9 cellular contexts compared by ENCODE assay signal in the genomic region with DNA sequence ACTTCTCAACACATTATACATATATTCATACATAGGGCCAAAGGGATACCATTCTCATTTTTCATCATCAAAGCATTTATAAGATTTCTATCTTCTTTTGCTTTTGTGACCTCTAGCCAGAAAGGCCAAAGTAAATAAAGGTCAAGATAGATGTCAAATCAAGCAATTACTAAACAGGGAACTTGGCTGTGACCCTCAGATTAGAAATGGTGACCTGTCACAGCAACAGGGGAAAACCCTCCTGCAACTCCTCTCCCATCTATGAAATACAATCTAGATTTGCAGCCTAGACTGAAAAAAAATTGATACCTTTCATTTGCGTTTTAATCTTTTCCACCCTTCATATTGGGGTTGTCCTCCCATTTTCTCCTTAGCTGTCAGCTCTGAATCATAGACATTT.
"Had no signal": no experiment of that assay in that cellular context is flagged by ENCODE, and none has a peak within 500 bp of the region (broad histone marks: within the 10 kb centered on the region; RNA-seq: fewer than 3 reads in every experiment).

No MANE protein-coding gene starts in this region.

- H3K9me3 Mint-ChIP-seq: GM23338, H9, HFFc6 had no signal

- H2AFZ ChIP-seq: GM23248, GM23338 had no signal

- H3K4me3 ChIP-seq: GM23248, GM23338, HAP-1 had no signal

- ATAC-seq: GM23338, HCT116 had no signal

- H3K4me3 Mint-ChIP-seq: GM23338, H9, HFFc6 had no signal

- DNase-seq: GM23248, GOT3, H7, H9, HCEC 1CT, HFFc6 had no signal

- H3K36me3 ChIP-seq: HAP-1 had no signal

- H3K27ac ChIP-seq: GM23248 had no signal

- H3K4me1 ChIP-seq: HAP-1 had no signal

- H3K4me2 ChIP-seq: GM23338 had no signal

- H3K9me3 ChIP-seq: HAP-1 had no signal

- H3K27ac Mint-ChIP-seq: GM23338, H9, HFFc6 had no signal

- H3K4me1 Mint-ChIP-seq: GM23338, H9 had no signal
